ENCODE assay signal across 14 cellular contexts in the genomic region with DNA sequence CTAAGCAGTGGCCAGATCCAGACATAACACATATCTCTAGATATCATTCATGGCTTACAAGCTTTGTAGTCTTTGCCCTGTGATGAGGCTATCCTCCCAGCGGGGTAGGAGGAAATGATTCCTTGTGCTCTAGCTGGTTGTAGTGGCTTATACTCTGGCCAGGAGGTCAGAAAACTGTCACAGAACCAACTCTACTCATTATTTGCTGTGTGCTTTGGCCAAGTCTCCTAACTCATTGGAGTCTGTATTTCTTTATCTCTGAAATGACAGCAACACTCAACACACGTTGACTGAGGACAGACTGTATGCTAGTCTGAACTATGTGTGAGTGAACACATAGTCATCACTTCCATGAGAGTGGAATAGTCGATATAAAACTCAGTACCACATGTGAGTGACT.
A peak's percentile ranks its signal among the peaks of the same experiment; 100 is the strongest.
DNase-seq lines count a peak whose midpoint lies in the region; ATAC-seq and TF ChIP-seq lines count a peak whose summit lies in the region.
"Had no signal": no experiment of that assay in that cellular context is flagged by ENCODE, and none has a peak within 500 bp of the region (broad histone marks: within the 10 kb centered on the region; RNA-seq: fewer than 3 reads in every experiment).

No MANE protein-coding gene starts in this region.

- WGBS in prostate gland = 38% methylated on average over 3 of the region's 3 CpGs

- peaks cover 5% of the 10 kb centered on the region for H3K9me3 Mint-ChIP-seq in WTC11
- H3K9me3 Mint-ChIP-seq: activated B cell treated with CpG ODN at 0.5 μM for 24 hours had no signal

- H3K27me3 Mint-ChIP-seq in WTC11 (ENCODE audit: low read depth) = no peaks in the 10 kb centered on the region

- peak overlapping the region; percentile 98 for H3K27ac Mint-ChIP-seq in WTC11
- H3K27ac Mint-ChIP-seq: activated B cell treated with CpG ODN at 0.5 μM for 24 hours had no signal

- H3K4me3 ChIP-seq in prostate gland = no peak overlapping the region
- no peak overlapping the region for H3K4me3 ChIP-seq in A673 (ENCODE audit: low read depth, low read length, poor library complexity, severe bottlenecking)

- H3K4me1 ChIP-seq in prostate gland (replicated peaks) (peaks cover 2% of the 10 kb centered on the region), A673 (ENCODE audit: insufficient read depth, low read length, poor library complexity, severe bottlenecking) (no peaks in the 10 kb centered on the region)

- H3K36me3 Mint-ChIP-seq in WTC11 = peaks cover 7% of the 10 kb centered on the region; the same call in 1 of the 2 replicates

- H3K4me3 Mint-ChIP-seq in WTC11 = no peak overlapping the region
- H3K4me3 Mint-ChIP-seq: activated B cell treated with CpG ODN at 0.5 μM for 24 hours had no signal

- intact Hi-C loops in left ventricle myocardium superior (cut with micrococcal nuclease) = no loop called here
- intact Hi-C loops in prostate gland (cut with DNase I) = no loop called here
- intact Hi-C loops in A673 (cut with micrococcal nuclease; ENCODE audit: unreplicated experiment) = no loop called here

- H3K27me3 ChIP-seq in prostate gland (replicated peaks; ENCODE audit: insufficient read depth) (no peaks in the 10 kb centered on the region), A673 (replicated peaks; ENCODE audit: insufficient read depth, low read depth, low read length, poor library complexity) (no peaks in the 10 kb centered on the region)

- peak overlapping the region; percentile 19 to 41 for H3K27ac ChIP-seq in prostate gland
- no peak overlapping the region for H3K27ac ChIP-seq in A673 (ENCODE audit: low read depth, low read length, poor library complexity, severe bottlenecking)

- peaks cover 74% of the 10 kb centered on the region for H3K4me1 Mint-ChIP-seq in WTC11
- H3K4me1 Mint-ChIP-seq: activated B cell treated with CpG ODN at 0.5 μM for 24 hours had no signal

- no TSS peak for BruUV-seq in A673 (replicated peaks; lab: Mats Ljungman, UMichigan)

- TF ChIP-seq POLR2A in prostate gland (IDR thresholded peaks at IDR 0.05) = no peak

- H3K9me3 ChIP-seq in prostate gland (no peaks in the 10 kb centered on the region), A673 (ENCODE audit: low read depth, low read length, poor library complexity, severe bottlenecking) (no peaks in the 10 kb centered on the region)

- ATAC-seq in WTC11 = peak; percentile 26
- peak; percentile 92 for ATAC-seq in left ventricle myocardium superior

- DNase-seq in GM04504 (ENCODE audit: low read depth) (peak; percentile 38), WTC11 (ENCODE audit: low spot score) (no peak), left ventricle myocardium superior (no peak), prostate gland (ENCODE audit: low spot score) (no peak), NCI-H128 (lab: John Stamatoyannopoulos, UW; ENCODE audit: unreplicated experiment) (no peak), A673 (ENCODE audit: low spot score) (no peak), NCI-H1436 (lab: John Stamatoyannopoulos, UW) (no peak), medulla oblongata (ENCODE audit: extremely low spot score) (no peak)
- DNase-seq: activated B cell treated with CpG ODN at 0.5 μM for 24 hours; activated effector memory CD4-positive, alpha-beta T cell treated with Interleukin-2 at 50 U/mL for 16 hours; cortex of kidney; hippocampal formation; KG1; stimulated activated CD4-positive, alpha-beta T cell treated with anti-CD3 and anti-CD28 coated beads, Interleukin-4, amount 100 ng/mL, for 24 hours had no signal

- TF ChIP-seq CTCF in WTC11 (IDR thresholded peaks at IDR 0.05) (no peak), prostate gland (IDR thresholded peaks at IDR 0.05) (no peak), A673 (conservative IDR thresholded peaks at IDR 0.05; ENCODE audit: low read depth, low read length) (no peak)

- CTCF ChIA-PET in WTC11 (lab: Charles Lee) (no interaction called here), A673 (lab: Charles Lee) (no interaction called here)

- H3K36me3 ChIP-seq in prostate gland (no peaks in the 10 kb centered on the region), A673 (ENCODE audit: insufficient read depth, low read length, poor library complexity, severe bottlenecking) (no peaks in the 10 kb centered on the region)

- POLR2A ChIA-PET in WTC11 (lab: Charles Lee) (no interaction called here), A673 (lab: Charles Lee; ENCODE audit: low non-redundant PET) (no interaction called here)

TF ChIP-seq in WTC11, 78 proteins besides CTCF, POLR2A, EP300 and RAD21:
- TF ChIP-seq, protein P1, sequence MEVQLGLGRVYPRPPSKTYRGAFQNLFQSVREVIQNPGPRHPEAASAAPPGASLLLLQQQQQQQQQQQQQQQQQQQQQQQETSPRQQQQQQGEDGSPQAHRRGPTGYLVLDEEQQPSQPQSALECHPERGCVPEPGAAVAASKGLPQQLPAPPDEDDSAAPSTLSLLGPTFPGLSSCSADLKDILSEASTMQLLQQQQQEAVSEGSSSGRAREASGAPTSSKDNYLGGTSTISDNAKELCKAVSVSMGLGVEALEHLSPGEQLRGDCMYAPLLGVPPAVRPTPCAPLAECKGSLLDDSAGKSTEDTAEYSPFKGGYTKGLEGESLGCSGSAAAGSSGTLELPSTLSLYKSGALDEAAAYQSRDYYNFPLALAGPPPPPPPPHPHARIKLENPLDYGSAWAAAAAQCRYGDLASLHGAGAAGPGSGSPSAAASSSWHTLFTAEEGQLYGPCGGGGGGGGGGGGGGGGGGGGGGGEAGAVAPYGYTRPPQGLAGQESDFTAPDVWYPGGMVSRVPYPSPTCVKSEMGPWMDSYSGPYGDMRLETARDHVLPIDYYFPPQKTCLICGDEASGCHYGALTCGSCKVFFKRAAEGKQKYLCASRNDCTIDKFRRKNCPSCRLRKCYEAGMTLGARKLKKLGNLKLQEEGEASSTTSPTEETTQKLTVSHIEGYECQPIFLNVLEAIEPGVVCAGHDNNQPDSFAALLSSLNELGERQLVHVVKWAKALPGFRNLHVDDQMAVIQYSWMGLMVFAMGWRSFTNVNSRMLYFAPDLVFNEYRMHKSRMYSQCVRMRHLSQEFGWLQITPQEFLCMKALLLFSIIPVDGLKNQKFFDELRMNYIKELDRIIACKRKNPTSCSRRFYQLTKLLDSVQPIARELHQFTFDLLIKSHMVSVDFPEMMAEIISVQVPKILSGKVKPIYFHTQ (CRISPR knock-in tag; IDR thresholded peaks at IDR 0.05) = no peak
- TF ChIP-seq HMGA2 (CRISPR knock-in tag; IDR thresholded peaks at IDR 0.05) = no peak
- TF ChIP-seq, protein P2, sequence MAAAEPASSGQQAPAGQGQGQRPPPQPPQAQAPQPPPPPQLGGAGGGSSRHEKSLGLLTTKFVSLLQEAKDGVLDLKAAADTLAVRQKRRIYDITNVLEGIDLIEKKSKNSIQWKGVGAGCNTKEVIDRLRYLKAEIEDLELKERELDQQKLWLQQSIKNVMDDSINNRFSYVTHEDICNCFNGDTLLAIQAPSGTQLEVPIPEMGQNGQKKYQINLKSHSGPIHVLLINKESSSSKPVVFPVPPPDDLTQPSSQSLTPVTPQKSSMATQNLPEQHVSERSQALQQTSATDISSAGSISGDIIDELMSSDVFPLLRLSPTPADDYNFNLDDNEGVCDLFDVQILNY (CRISPR knock-in tag; IDR thresholded peaks at IDR 0.05) = no peak
- TF ChIP-seq ZNF232 (CRISPR knock-in tag; IDR thresholded peaks at IDR 0.05) = no peak
- no peak for TF ChIP-seq GABPB1 (CRISPR knock-in tag; IDR thresholded peaks at IDR 0.05)
- TF ChIP-seq JUN (CRISPR knock-in tag; IDR thresholded peaks at IDR 0.05) = no peak
- TF ChIP-seq ZNF425 (CRISPR knock-in tag; conservative IDR thresholded peaks at IDR 0.05) = no peak
- TF ChIP-seq ESRRA (CRISPR knock-in tag; IDR thresholded peaks at IDR 0.05; ENCODE audit: borderline replicate concordance) = no peak
- TF ChIP-seq ATF1 (CRISPR knock-in tag; IDR thresholded peaks at IDR 0.05) = no peak
- TF ChIP-seq SP1 (CRISPR knock-in tag; conservative IDR thresholded peaks at IDR 0.05) = no peak
- TF ChIP-seq MLX (CRISPR knock-in tag; IDR thresholded peaks at IDR 0.05) = no peak
- no peak for TF ChIP-seq ZNF263 (CRISPR knock-in tag; IDR thresholded peaks at IDR 0.05; ENCODE audit: low read depth)
- no peak for TF ChIP-seq NFYB (CRISPR knock-in tag; conservative IDR thresholded peaks at IDR 0.05; ENCODE audit: low read depth)
